In genomic region chr10:114173680-114174461, GRCh38 we compare ENCODE assay signal across 1 cellular context.
TF ChIP-seq lines count a peak whose summit lies in the region.

Gene CCDC186 (minus strand): TSS chr10:114174203. CDS start chr10:114163268, 10,935 bp downstream.

TF ChIP-seq in HepG2, 621 proteins besides CTCF, POLR2A, EP300 and RAD21 (continued from another document and continues in another):
- TF ChIP-seq ELK4 (CRISPR knock-in tag; IDR thresholded peaks at IDR 0.05; ENCODE audit: borderline replicate concordance) (no peak), ZNF597 (CRISPR knock-in tag; IDR thresholded peaks at IDR 0.05) (no peak), ATF2 (CRISPR knock-in tag; IDR thresholded peaks at IDR 0.05) (peak; percentile 18; the same call in 1 of the 2 replicates), MXI1 (IDR thresholded peaks at IDR 0.05; ENCODE audit: borderline replicate concordance, low read depth, low read length) (peak; percentile 56; the same call in 1 of the 3 replicates), NFATC3 (CRISPR knock-in tag; IDR thresholded peaks at IDR 0.05) (no peak), HOXA3 (CRISPR knock-in tag; IDR thresholded peaks at IDR 0.05) (peak; percentile 98), FOXA3 (CRISPR knock-in tag; IDR thresholded peaks at IDR 0.05) (0 out of 2 replicates have a peak, but pooled peaks have one; percentile 34), SNRNP70 (IDR thresholded peaks at IDR 0.05; ENCODE audit: low read depth, low read length) (no peak), TCF7L2 (IDR thresholded peaks at IDR 0.05; ENCODE audit: low read depth, low read length) (no peak), FOXA1 (IDR thresholded peaks at IDR 0.05) (no peak), FOXA1 (CRISPR knock-in tag; IDR thresholded peaks at IDR 0.05) (peak; percentile 23; the same call in 1 of the 2 replicates), NR2C2 (CRISPR knock-in tag; IDR thresholded peaks at IDR 0.05; ENCODE audit: borderline replicate concordance) (peak; percentile 33; the same call in 1 of the 2 replicates), HHEX (CRISPR knock-in tag; IDR thresholded peaks at IDR 0.05) (no peak), AGO1 (IDR thresholded peaks at IDR 0.05; ENCODE audit: low read depth, low read length, poor library complexity, severe bottlenecking) (peak; percentile 50), FOXP1 (IDR thresholded peaks at IDR 0.05) (no peak), FOXP1 (CRISPR knock-in tag; IDR thresholded peaks at IDR 0.05) (no peak), ZFAT (CRISPR knock-in tag; conservative IDR thresholded peaks at IDR 0.05) (no peak), MXD4 (CRISPR knock-in tag; IDR thresholded peaks at IDR 0.05) (0 out of 2 replicates have a peak, but pooled peaks have one; percentile 69), ZBTB40 (IDR thresholded peaks at IDR 0.05) (no peak), ZBTB40 (CRISPR knock-in tag; IDR thresholded peaks at IDR 0.05) (peak; percentile 46; the same call in 1 of the 2 replicates), ISL2 (CRISPR knock-in tag; IDR thresholded peaks at IDR 0.05) (0 out of 2 replicates have a peak, but pooled peaks have one; percentile 25), PAWR (CRISPR knock-in tag; IDR thresholded peaks at IDR 0.05; ENCODE audit: borderline replicate concordance) (no peak), KMT2A (CRISPR knock-in tag; IDR thresholded peaks at IDR 0.05) (peak; percentile 88; the same call in 1 of the 2 replicates), ELF1 (CRISPR knock-in tag; IDR thresholded peaks at IDR 0.05) (no peak), ZNF484 (CRISPR knock-in tag; IDR thresholded peaks at IDR 0.05; ENCODE audit: borderline replicate concordance, low read depth) (no peak), MLLT10 (CRISPR knock-in tag; IDR thresholded peaks at IDR 0.05) (no peak), ZFYVE20 (CRISPR knock-in tag; IDR thresholded peaks at IDR 0.05; ENCODE audit: borderline replicate concordance, low read depth) (no peak), KAT8 (CRISPR knock-in tag; IDR thresholded peaks at IDR 0.05) (peak; percentile 60), ZSCAN21 (CRISPR knock-in tag; IDR thresholded peaks at IDR 0.05; ENCODE audit: borderline replicate concordance) (peak; percentile 56; the same call in 1 of the 2 replicates), ZNF567 (CRISPR knock-in tag; IDR thresholded peaks at IDR 0.05; ENCODE audit: borderline replicate concordance) (no peak; the same call in 1 of the 2 replicates), CBFB (CRISPR knock-in tag; IDR thresholded peaks at IDR 0.05) (peak; percentile 68; the same call in 1 of the 2 replicates), RFXANK (CRISPR knock-in tag; IDR thresholded peaks at IDR 0.05) (peak; percentile 90; the same call in 1 of the 2 replicates), ATF7-NPFF (CRISPR knock-in tag; IDR thresholded peaks at IDR 0.05; ENCODE audit: low read depth) (peak; percentile 16; the same call in 1 of the 2 replicates), MAFK (conservative IDR thresholded peaks at IDR 0.05 in 1 of 2, IDR thresholded peaks at IDR 0.05 in 1 of 2; ENCODE audit: low read length in 2 of 2) (no peak; a peak in 1 of 4 replicates), PAF1 (CRISPR knock-in tag; IDR thresholded peaks at IDR 0.05) (no peak), SP1 (IDR thresholded peaks at IDR 0.05) (no peak), SP1 (CRISPR knock-in tag; IDR thresholded peaks at IDR 0.05) (peak; percentile 86), DR1 (CRISPR knock-in tag; IDR thresholded peaks at IDR 0.05) (peak; percentile 86), U2AF1 (optimal IDR thresholded peaks at IDR 0.05; ENCODE audit: low read depth, low read length) (no peak), STAT6 (CRISPR knock-in tag; IDR thresholded peaks at IDR 0.05; ENCODE audit: borderline replicate concordance) (peak; percentile 76; the same call in 1 of the 2 replicates), SOX13 (IDR thresholded peaks at IDR 0.05) (no peak), SOX13 (CRISPR knock-in tag; conservative IDR thresholded peaks at IDR 0.05 in 1 of 2, IDR thresholded peaks at IDR 0.05 in 1 of 2) (peak in 1 of 2 experiments; percentile 24; a peak in 1 of 4 replicates), ZNF530 (CRISPR knock-in tag; IDR thresholded peaks at IDR 0.05; ENCODE audit: low read depth) (no peak), IKZF1 (IDR thresholded peaks at IDR 0.05) (no peak), KDM5B (CRISPR knock-in tag; IDR thresholded peaks at IDR 0.05; ENCODE audit: borderline replicate concordance) (no peak; the same call in 1 of the 2 replicates), ZSCAN12 (CRISPR knock-in tag; IDR thresholded peaks at IDR 0.05) (no peak), E2F1 (CRISPR knock-in tag; IDR thresholded peaks at IDR 0.05) (no peak), NPAS2 (CRISPR knock-in tag; IDR thresholded peaks at IDR 0.05; ENCODE audit: borderline replicate concordance) (no peak), POGZ (CRISPR knock-in tag; IDR thresholded peaks at IDR 0.05) (peak; percentile 95), TEAD2 (CRISPR knock-in tag; IDR thresholded peaks at IDR 0.05) (no peak), ZNF713 (CRISPR knock-in tag; IDR thresholded peaks at IDR 0.05) (0 out of 2 replicates have a peak, but pooled peaks have one; percentile 25)
